Comparison of ENCODE assay signal across 1 cellular context in genomic region chr5:67003906-67004729, GRCh38.
TF ChIP-seq lines count a peak whose summit lies in the region.

No MANE protein-coding gene starts in this region.

TF ChIP-seq in HEK293, 187 proteins besides CTCF, POLR2A, EP300 and RAD21 (continued from another document):
- TF ChIP-seq PATZ1 (tag by site-specific recombination; IDR thresholded peaks at IDR 0.05), result peak; percentile 54; the same call in 1 of the 2 replicates
- no peak for TF ChIP-seq ZNF670 (tag by site-specific recombination; IDR thresholded peaks at IDR 0.05; ENCODE audit: low read depth)
- TF ChIP-seq ZFP37 (tag by site-specific recombination; IDR thresholded peaks at IDR 0.05), result no peak
- peak; percentile 81 for TF ChIP-seq KLF10 (tag by site-specific recombination; IDR thresholded peaks at IDR 0.05)
- TF ChIP-seq ZNF747 (tag by site-specific recombination; IDR thresholded peaks at IDR 0.05), result no peak
- no peak for TF ChIP-seq ZNF48 (tag by site-specific recombination; IDR thresholded peaks at IDR 0.05)
- no peak for TF ChIP-seq PRDM2 (tag by site-specific recombination; IDR thresholded peaks at IDR 0.05; ENCODE audit: borderline replicate concordance)
- TF ChIP-seq SP3 (tag by site-specific recombination; IDR thresholded peaks at IDR 0.05), result peak; percentile 28; the same call in 1 of the 2 replicates
- TF ChIP-seq ZNF221 (tag by site-specific recombination; IDR thresholded peaks at IDR 0.05; ENCODE audit: borderline replicate concordance), result no peak
- TF ChIP-seq ZNF169 (tag by site-specific recombination; IDR thresholded peaks at IDR 0.05), result no peak
- TF ChIP-seq GLIS1 (tag by site-specific recombination; IDR thresholded peaks at IDR 0.05), result peak; percentile 79
- TF ChIP-seq PBX3 (CRISPR knock-in tag; IDR thresholded peaks at IDR 0.05), result 0 out of 2 replicates have a peak, but pooled peaks have one; percentile 45
- TF ChIP-seq ZNF76 (tag by site-specific recombination; IDR thresholded peaks at IDR 0.05; ENCODE audit: borderline replicate concordance, low read depth), result peak; percentile 60; the same call in 1 of the 2 replicates
- peak; percentile 13; the same call in 1 of the 2 replicates for TF ChIP-seq KLF9 (tag by site-specific recombination; IDR thresholded peaks at IDR 0.05; ENCODE audit: low read depth)
- 0 out of 2 replicates have a peak, but pooled peaks have one; percentile 37 for TF ChIP-seq MYNN (tag by site-specific recombination; IDR thresholded peaks at IDR 0.05; ENCODE audit: borderline replicate concordance)
- no peak for TF ChIP-seq ZNF423 (tag by site-specific recombination; IDR thresholded peaks at IDR 0.05)
- TF ChIP-seq ZNF600 (tag by site-specific recombination; IDR thresholded peaks at IDR 0.05), result peak; percentile 86
- TF ChIP-seq SCRT1 (tag by site-specific recombination; IDR thresholded peaks at IDR 0.05; ENCODE audit: borderline replicate concordance), result peak; percentile 71; the same call in 1 of the 2 replicates
- TF ChIP-seq ZNF248 (tag by site-specific recombination; IDR thresholded peaks at IDR 0.05), result no peak
- no peak; the same call in 1 of the 2 replicates for TF ChIP-seq ELK4 (IDR thresholded peaks at IDR 0.05; ENCODE audit: borderline replicate concordance, low read depth, low read length)
- peak; percentile 14; the same call in 1 of the 2 replicates for TF ChIP-seq MZF1 (tag by site-specific recombination; IDR thresholded peaks at IDR 0.05; ENCODE audit: borderline replicate concordance)
